In genomic region chr20:539848-540247, GRCh38 we compare ENCODE assay signal across 11 cellular contexts. TPM values are rescaled to one million over a fixed set of nuclear protein-coding genes. Genes with fewer than 3 reads are reported as not detected.
DNase-seq lines count a peak whose midpoint lies in the region; ATAC-seq and TF ChIP-seq lines count a peak whose summit lies in the region.
"Had no signal": no experiment of that assay in that cellular context is flagged by ENCODE, and none has a peak within 500 bp of the region (broad histone marks: within the 10 kb centered on the region; RNA-seq: fewer than 3 reads in every experiment).

No MANE protein-coding gene starts in this region.

- no peak overlapping the region for H4K91ac ChIP-seq in neuronal stem cell (ENCODE audit: low read depth, low read length, poor library complexity)

- ATAC-seq in PC-3 (no peak), mucosa of descending colon (no peak), HG02798 (IDR thresholded peaks at IDR 0.05; ENCODE audit: poor library complexity, unreplicated experiment) (no peak)
- ATAC-seq: SK-N-SH treated with all-trans-retinoic acid at 6 μM for 48 hours had no signal

- no peaks in the 10 kb centered on the region for H3K27me3 ChIP-seq in PC-3 (ENCODE audit: low read length)
- H3K27me3 ChIP-seq in fibroblast of lung (ENCODE audit: control insufficient read depth, insufficient read depth, low read length): no peaks in the 10 kb centered on the region
- H3K27me3 ChIP-seq in neuronal stem cell (ENCODE audit: control insufficient read depth in 3 of 3, insufficient read depth in 3 of 3, low read depth in 1 of 3, low read length in 3 of 3): no peaks in the 10 kb centered on the region

- H4K8ac ChIP-seq in neuronal stem cell (ENCODE audit: low read depth, low read length): no peak overlapping the region

- POLR2A ChIA-PET in PC-3 (lab: Charles Lee; ENCODE audit: unreplicated experiment): interaction anchor here (0.6 kb wide), 1 partner anchor 910 kb away, joined by 3 read pairs; no protein-coding TSS in a partner anchor

- H2BK15ac ChIP-seq in neuronal stem cell (ENCODE audit: low read length): no peak overlapping the region

- H3K4me2 ChIP-seq in PC-3 (ENCODE audit: low read length): peak overlapping the region; percentile 14; the same call in 1 of the 2 replicates
- H3K4me2 ChIP-seq in fibroblast of lung (ENCODE audit: extremely low read depth, insufficient read depth, low read length): peak overlapping the region; percentile 3
- H3K4me2 ChIP-seq in neuronal stem cell (ENCODE audit: insufficient read depth, low read length, poor library complexity, severe bottlenecking): no peak overlapping the region

- no peak overlapping the region for H2AFZ ChIP-seq in PC-3 (ENCODE audit: low read length)
- no peak overlapping the region for H2AFZ ChIP-seq in fibroblast of lung (ENCODE audit: low read length)
- H2AFZ ChIP-seq in neuronal stem cell (ENCODE audit: low read length): no peak overlapping the region

- no peak overlapping the region for H2BK5ac ChIP-seq in neuronal stem cell (ENCODE audit: low read length)

- H2BK12ac ChIP-seq in neuronal stem cell (ENCODE audit: low read length): no peak overlapping the region

- H3K9me3 ChIP-seq in PC-3 (ENCODE audit: low read length) (peaks cover 8% of the 10 kb centered on the region; the same call in 1 of the 2 replicates), fibroblast of lung (ENCODE audit: control insufficient read depth, insufficient read depth, low read depth, low read length) (no peaks in the 10 kb centered on the region), mucosa of descending colon (no peaks in the 10 kb centered on the region), neuronal stem cell (replicated peaks in 1 of 2; ENCODE audit: control insufficient read depth in 2 of 2, insufficient read depth in 1 of 2, low read depth in 1 of 2, low read length in 2 of 2) (peaks cover 6 to 41% of the 10 kb centered on the region in 2 donors)

- H3K27ac ChIP-seq in PC-3 (ENCODE audit: low read length) (no peak overlapping the region), fibroblast of lung (ENCODE audit: insufficient read depth, low read length) (peak overlapping the region; percentile 39), neuronal stem cell (replicated peaks; ENCODE audit: low read length) (no peak overlapping the region)

- peaks cover 31% of the 10 kb centered on the region for H3K36me3 ChIP-seq in PC-3 (ENCODE audit: low read depth, low read length)
- peaks cover 3% of the 10 kb centered on the region for H3K36me3 ChIP-seq in fibroblast of lung (ENCODE audit: control insufficient read depth, insufficient read depth, low read length)
- H3K36me3 ChIP-seq in mucosa of descending colon (ENCODE audit: low read depth): no peaks in the 10 kb centered on the region
- peaks cover 3 to 42% of the 10 kb centered on the region in 2 donors for H3K36me3 ChIP-seq in neuronal stem cell (replicated peaks in 1 of 2; ENCODE audit: control insufficient read depth in 2 of 2, insufficient read depth in 2 of 2, low read length in 2 of 2)

- WGBS in neuronal stem cell (ENCODE audit: extremely low coverage in 2 of 2, insufficient read length in 2 of 2, insufficient replicate concordance in 1 of 2), 2 donors: no CpG with 5 or more reads among the region's 2 CpGs

- TF ChIP-seq CTCF in PC-3 (conservative IDR thresholded peaks at IDR 0.05; ENCODE audit: low read depth, low read length) (no peak), fibroblast of lung (conservative IDR thresholded peaks at IDR 0.05 in 1 of 2, IDR thresholded peaks at IDR 0.05 in 1 of 2; ENCODE audit: low read depth in 1 of 2, low read length in 2 of 2) (no peak), mucosa of descending colon (IDR thresholded peaks at IDR 0.05) (no peak)

- BruUV-seq in PC-3 (replicated peaks; lab: Mats Ljungman, UMichigan): no TSS peak

- CTCF ChIA-PET in PC-3 (lab: Charles Lee): no interaction called here

- peaks cover 36% of the 10 kb centered on the region for H3K4me1 ChIP-seq in PC-3 (ENCODE audit: insufficient read depth, low read length)
- peaks cover 2% of the 10 kb centered on the region for H3K4me1 ChIP-seq in fibroblast of lung (ENCODE audit: control insufficient read depth, extremely low read depth, insufficient read depth, low read length)
- H3K4me1 ChIP-seq in mucosa of descending colon (ENCODE audit: low read depth): peaks cover 41% of the 10 kb centered on the region
- H3K4me1 ChIP-seq in neuronal stem cell (ENCODE audit: control insufficient read depth in 2 of 2, insufficient read depth in 1 of 2, low read depth in 1 of 2, low read length in 2 of 2): peaks cover 2 to 3% of the 10 kb centered on the region in 2 donors

- no peak overlapping the region for H3K14ac ChIP-seq in neuronal stem cell (ENCODE audit: low read length)

- H4K20me1 ChIP-seq in PC-3 (ENCODE audit: low read length): peaks cover 73% of the 10 kb centered on the region
- peaks cover 4% of the 10 kb centered on the region for H4K20me1 ChIP-seq in fibroblast of lung (ENCODE audit: control insufficient read depth, extremely low read depth, insufficient read depth, low read length)

- H3K4ac ChIP-seq in neuronal stem cell (ENCODE audit: low read length): no peak overlapping the region

- no peak overlapping the region for H2AK5ac ChIP-seq in neuronal stem cell (ENCODE audit: low read depth, low read length)

- no peak overlapping the region for H2BK120ac ChIP-seq in neuronal stem cell (ENCODE audit: low read depth, low read length)

- no peak overlapping the region for H3K18ac ChIP-seq in neuronal stem cell (ENCODE audit: low read length)

- H3K9me2 ChIP-seq in PC-3 (replicated peaks; ENCODE audit: low read length): no peaks in the 10 kb centered on the region

- H3K9ac ChIP-seq in PC-3 (ENCODE audit: low read length) (no peak overlapping the region), fibroblast of lung (ENCODE audit: insufficient read depth, low read length) (no peak overlapping the region), neuronal stem cell (ENCODE audit: low read depth, low read length, poor library complexity) (no peak overlapping the region)

- no peaks in the 10 kb centered on the region for H3F3A ChIP-seq in PC-3 (ENCODE audit: low read length, unreplicated experiment)

- H3K79me2 ChIP-seq in PC-3 (ENCODE audit: low read length) (peaks cover 87% of the 10 kb centered on the region), fibroblast of lung (ENCODE audit: control insufficient read depth, insufficient read depth, low read length) (peaks cover 86% of the 10 kb centered on the region)

- intact Hi-C loops in PC-3 (cut with micrococcal nuclease) (no loop called here), mucosa of descending colon (cut with DNase I, micrococcal nuclease) (no loop called here)

- no peak overlapping the region; the same call in 1 of the 2 replicates for H3K4me3 ChIP-seq in PC-3 (ENCODE audit: low read length)
- H3K4me3 ChIP-seq in fibroblast of lung (replicated peaks in 1 of 4; ENCODE audit: control extremely low read depth in 1 of 4, insufficient read depth in 1 of 4, low read depth in 3 of 4, low read length in 4 of 4): peak overlapping the region in 1 of 4 experiments; percentile 14
- no peak overlapping the region for H3K4me3 ChIP-seq in mucosa of descending colon
- H3K4me3 ChIP-seq in neuronal stem cell (ENCODE audit: low read length in 2 of 2): no peak overlapping the region

- no peak overlapping the region for H3K23ac ChIP-seq in neuronal stem cell (ENCODE audit: low read depth, low read length, poor library complexity)

- DNase-seq in ELR (ENCODE audit: low read depth) (peak; percentile 80), PC-3 (peak; percentile 49), fibroblast of lung (ENCODE audit: low read depth in 2 of 2) (peak; percentile 41 to 73), pulmonary artery endothelial cell (ENCODE audit: low read depth, low spot score) (peak; percentile 29), mucosa of descending colon (no peak), neuronal stem cell (ENCODE audit: low spot score) (no peak)
- DNase-seq in effector CD8-positive, alpha-beta T cell (lab: John Stamatoyannopoulos, UW): no peak
- DNase-seq: activated T-cell treated with anti-CD3 and anti-CD28 coated beads for 4 hours, NCI-H2029 had no signal

- peaks cover 5% of the 10 kb centered on the region for H3K79me1 ChIP-seq in neuronal stem cell (ENCODE audit: low read depth, low read length)

RNA-seq across cellular contexts. Expression of gene CSNK2A1, which starts 3.7 kb away (rescaled TPM):
- total RNA-seq in PC-3 (2014; rRNA removed) (147 and 161 TPM in 2 replicates), fibroblast of lung (89.4 and 124 TPM in 2 replicates), pulmonary artery endothelial cell (135 and 157 TPM in 2 replicates), mucosa of descending colon (100 to 1,000 TPM; 104 to 127 (median 117) TPM)
- 120 and 141 TPM in 2 replicates for polyA plus RNA-seq in fibroblast of lung
- polyA plus RNA-seq in fibroblast of lung (2012): 73.2 and 84.1 TPM in 2 replicates
- 104 and 105 TPM in 2 replicates for polyA minus RNA-seq in fibroblast of lung (ENCODE audit: low replicate concordance)
- polyA plus RNA-seq in neuronal stem cell (2013, experiment 1 of 2): 232 TPM
- polyA plus RNA-seq in neuronal stem cell (2013, experiment 2 of 2): 239 TPM

Comparison
In these comparisons a context has a peak if more than half of its experiments do, and no peak if none do; other contexts are left out.
1. DNase-seq: peak in ELR (single experiment), PC-3 (single experiment), fibroblast of lung (2 of 2) and pulmonary artery endothelial cell (single experiment); none in mucosa of descending colon (0 of 3), effector CD8-positive, alpha-beta T cell (single experiment) and neuronal stem cell (single experiment).